ENCODE assay signal across 28 cellular contexts in the genomic region with DNA sequence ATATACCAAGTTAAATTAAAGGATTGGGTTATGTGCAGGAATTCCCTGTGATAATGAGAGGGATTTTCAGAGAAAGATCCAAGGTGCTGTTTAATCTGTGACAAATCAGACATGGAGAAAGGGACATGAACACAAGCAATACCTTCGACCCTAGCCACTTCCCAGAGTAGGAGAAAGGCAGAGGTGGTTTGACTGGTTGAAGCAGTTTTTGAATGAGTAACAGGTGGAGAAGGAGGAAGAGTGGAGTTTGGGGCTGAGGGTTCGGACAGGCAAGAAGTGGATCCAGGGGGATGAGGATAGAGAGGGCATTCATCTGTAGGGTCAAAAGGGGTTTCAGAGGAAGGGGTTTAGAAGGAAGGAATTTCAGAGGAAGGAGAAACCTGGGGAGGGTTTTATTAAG. TPM values are rescaled to one million over a fixed set of nuclear protein-coding genes. Genes with fewer than 3 reads are reported as not detected.
"Had no signal": no experiment of that assay in that cellular context is flagged by ENCODE, and none has a peak within 500 bp of the region (broad histone marks: within the 10 kb centered on the region; RNA-seq: fewer than 3 reads in every experiment).

No MANE protein-coding gene starts in this region.

- DNase-seq: hypothalamus; immature natural killer cell; kidney; left colon; left lung; lower lobe of right lung; mammary epithelial cell; mesenchymal stem cell; naive thymus-derived CD4-positive, alpha-beta T cell; nucleus accumbens; pancreas; posterior cingulate gyrus; retina; right cardiac atrium; stimulated activated CD4-positive, alpha-beta T cell treated with anti-CD3 and anti-CD28 coated beads, Interleukin-12 subunit alpha, Interleukin-12 subunit beta, amount 100 ng/mL, for 4 hours; stimulated activated CD4-positive, alpha-beta T cell treated with anti-CD3 and anti-CD28 coated beads, Interleukin-15, amount 100 ng/mL, for 24 hours; stimulated activated CD4-positive, alpha-beta T cell treated with anti-CD3 and anti-CD28 coated beads, Interleukin-2, amount 100 ng/mL, for 24 hours; stimulated activated CD4-positive, alpha-beta T cell treated with anti-CD3 and anti-CD28 coated beads, Interleukin-4, amount 100 ng/mL, for 1 hour; stimulated activated naive CD4-positive, alpha-beta T cell; tibial artery; trophoblast cell; upper lobe of right lung; uterus had no signal

- H3K4me1 Mint-ChIP-seq: nephron, neural crest cell had no signal

- H3K27me3 Mint-ChIP-seq: stimulated activated naive CD8-positive, alpha-beta T cell treated with anti-CD3 and anti-CD28 coated beads, Interleukin-15, Interleukin-2, amounts not matched to agents 100 ng/mL and 50 ng/mL, for 24 hours had no signal

- H3K4me3 Mint-ChIP-seq: immature natural killer cell; naive thymus-derived CD4-positive, alpha-beta T cell; nephron; neural crest cell; stimulated activated naive CD8-positive, alpha-beta T cell treated with anti-CD3 and anti-CD28 coated beads, Interleukin-15, Interleukin-2, amounts not matched to agents 100 ng/mL and 50 ng/mL, for 24 hours had no signal

- ATAC-seq: left colon; left lung; lower lobe of right lung; naive thymus-derived CD4-positive, alpha-beta T cell; pancreas; right cardiac atrium; sciatic nerve; upper lobe of right lung had no signal

- H3K27ac Mint-ChIP-seq: naive thymus-derived CD4-positive, alpha-beta T cell; nephron; stimulated activated naive CD8-positive, alpha-beta T cell treated with anti-CD3 and anti-CD28 coated beads, Interleukin-15, Interleukin-2, amounts not matched to agents 100 ng/mL and 50 ng/mL, for 24 hours had no signal

RNA-seq across cellular contexts. Expression of a gene that starts 27.4 kb away (rescaled TPM):
- total RNA-seq: mononuclear cell had no signal
